In the genomic region with DNA sequence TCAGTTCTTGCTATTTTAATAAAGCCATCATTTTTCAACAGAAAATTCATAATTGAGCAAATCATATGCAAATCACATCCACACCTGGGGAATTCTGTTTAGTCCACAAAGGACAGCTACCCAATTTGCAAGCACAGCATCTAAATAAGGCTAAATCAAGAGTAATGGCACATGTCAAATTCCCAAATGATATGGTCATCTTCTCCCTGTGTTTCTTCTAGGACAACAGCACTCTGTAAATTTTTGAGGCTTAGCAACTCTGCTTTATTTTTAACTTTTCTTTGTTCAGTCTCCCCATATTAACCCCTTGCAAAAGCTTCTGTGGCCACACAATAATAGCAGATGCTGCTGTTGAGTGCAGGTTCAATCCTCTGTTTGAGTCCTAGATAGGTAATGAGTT, we compare ENCODE assay signal across 22 cellular contexts.
A peak's percentile ranks its signal among the peaks of the same experiment; 100 is the strongest.
DNase-seq lines count a peak whose midpoint lies in the region; ATAC-seq and TF ChIP-seq lines count a peak whose summit lies in the region.
"Had no signal": no experiment of that assay in that cellular context is flagged by ENCODE, and none has a peak within 500 bp of the region (broad histone marks: within the 10 kb centered on the region; RNA-seq: fewer than 3 reads in every experiment).

No MANE protein-coding gene starts in this region.

- no peak overlapping the region for H3K27ac ChIP-seq in BLaER1
- no peak overlapping the region for H3K27ac ChIP-seq in brain microvascular endothelial cell
- no peak overlapping the region for H3K27ac ChIP-seq in hepatocyte
- no peak overlapping the region for H3K27ac ChIP-seq in right cardiac atrium (ENCODE audit: low read length)
- H3K27ac ChIP-seq in WERI-Rb-1 = no peak overlapping the region
- H3K27ac ChIP-seq: BLaER1 treated with 17β-estradiol and CSF1 and Interleukin-3, amounts not matched to agents 10 nM and 100 nM; RWPE1 had no signal

- no peak overlapping the region for H3K9ac ChIP-seq in BLaER1
- H3K9ac ChIP-seq: BLaER1 treated with 17β-estradiol and CSF1 and Interleukin-3, amounts not matched to agents 10 nM and 100 nM had no signal

- H3K9me3 ChIP-seq in BLaER1 = no peaks in the 10 kb centered on the region
- no peaks in the 10 kb centered on the region for H3K9me3 ChIP-seq in hepatocyte (ENCODE audit: low read depth)
- H3K9me3 ChIP-seq in right cardiac atrium (ENCODE audit: control insufficient read depth, low read length) = no peaks in the 10 kb centered on the region
- no peaks in the 10 kb centered on the region for H3K9me3 ChIP-seq in WERI-Rb-1 (ENCODE audit: severe bottlenecking)
- H3K9me3 ChIP-seq: BLaER1 treated with 17β-estradiol and CSF1 and Interleukin-3, amounts not matched to agents 10 nM and 100 nM; HAP-1 had no signal

- peak; percentile 89 to 91 for DNase-seq in NCI-H526 (lab: John Stamatoyannopoulos, UW)
- peak; percentile 9 for DNase-seq in brain microvascular endothelial cell
- DNase-seq in myocyte (ENCODE audit: low read depth) = peak; percentile 91
- DNase-seq in hepatocyte (ENCODE audit: low spot score) = no peak
- DNase-seq in right cardiac atrium = no peak
- DNase-seq in iPS-NIHi11 (ENCODE audit: low spot score) = no peak
- no peak for DNase-seq in WERI-Rb-1
- DNase-seq: CD4-positive, alpha-beta T cell; GOT3; HFFc6; IMR-90; KG1; NCI-H1092; NCI-H1436 treated with DMSO at 0.1 percent for 48 hours; NCI-H187 treated with DMSO at 0.1 percent for 48 hours; NCI-H345; NCI-H524; SHP77 had no signal

- H3K4me2 ChIP-seq in BLaER1 = peak overlapping the region; percentile 31
- no peak overlapping the region for H3K4me2 ChIP-seq in hepatocyte

- peaks cover 6% of the 10 kb centered on the region for H3K4me1 ChIP-seq in BLaER1
- H3K4me1 ChIP-seq in hepatocyte (ENCODE audit: insufficient read depth) = no peaks in the 10 kb centered on the region
- H3K4me1 ChIP-seq in right cardiac atrium (ENCODE audit: control insufficient read depth, insufficient read depth, low read length) = no peaks in the 10 kb centered on the region
- H3K4me1 ChIP-seq: HAP-1 had no signal

- in situ Hi-C loops in brain microvascular endothelial cell (cut with HindIII; ENCODE audit: low pct_ligation_motif_present, low sequenced_read_pairs) = no loop called here

- no peak overlapping the region for H2AFZ ChIP-seq in hepatocyte

- no peaks in the 10 kb centered on the region for H4K20me1 ChIP-seq in BLaER1
- H4K20me1 ChIP-seq in hepatocyte (ENCODE audit: insufficient read depth, poor library complexity, severe bottlenecking) = no peaks in the 10 kb centered on the region
- H4K20me1 ChIP-seq: BLaER1 treated with 17β-estradiol and CSF1 and Interleukin-3, amounts not matched to agents 10 nM and 100 nM had no signal

- H3K4me3 ChIP-seq in BLaER1 = no peak overlapping the region
- no peak overlapping the region for H3K4me3 ChIP-seq in brain microvascular endothelial cell (ENCODE audit: low read depth, low read length)
- H3K4me3 ChIP-seq in hepatocyte = no peak overlapping the region
- no peak overlapping the region for H3K4me3 ChIP-seq in right cardiac atrium (ENCODE audit: low read length)
- H3K4me3 ChIP-seq in WERI-Rb-1 (ENCODE audit: low read depth, low read length) = no peak overlapping the region
- H3K4me3 ChIP-seq: BLaER1 treated with 17β-estradiol and CSF1 and Interleukin-3, amounts not matched to agents 10 nM and 100 nM; HAP-1 had no signal

- H3K9me2 ChIP-seq in hepatocyte (replicated peaks; ENCODE audit: insufficient read depth) = no peaks in the 10 kb centered on the region

- H3K79me2 ChIP-seq in hepatocyte = no peaks in the 10 kb centered on the region

- intact Hi-C loops in right cardiac atrium (cut with DNase I) = no loop called here

- no peak for TF ChIP-seq CTCF in brain microvascular endothelial cell (IDR thresholded peaks at IDR 0.05; ENCODE audit: low read depth, low read length, missing control alignments)
- no peak for TF ChIP-seq CTCF in hepatocyte (IDR thresholded peaks at IDR 0.05; ENCODE audit: poor library complexity)
- no peak for TF ChIP-seq CTCF in WERI-Rb-1 (IDR thresholded peaks at IDR 0.05; ENCODE audit: low read depth, low read length)

- H3K27me3 ChIP-seq in BLaER1 (no peaks in the 10 kb centered on the region), brain microvascular endothelial cell (replicated peaks) (no peaks in the 10 kb centered on the region), hepatocyte (no peaks in the 10 kb centered on the region), right cardiac atrium (ENCODE audit: control insufficient read depth, insufficient read depth) (no peaks in the 10 kb centered on the region), WERI-Rb-1 (ENCODE audit: insufficient read depth, low read depth, severe bottlenecking) (no peaks in the 10 kb centered on the region)
- H3K27me3 ChIP-seq: BLaER1 treated with 17β-estradiol and CSF1 and Interleukin-3, amounts not matched to agents 10 nM and 100 nM had no signal

- no peaks in the 10 kb centered on the region for H3K36me3 ChIP-seq in BLaER1
- H3K36me3 ChIP-seq in brain microvascular endothelial cell (replicated peaks) = no peaks in the 10 kb centered on the region
- H3K36me3 ChIP-seq in hepatocyte (replicated peaks; ENCODE audit: insufficient read depth, low read depth) = no peaks in the 10 kb centered on the region
- no peaks in the 10 kb centered on the region for H3K36me3 ChIP-seq in WERI-Rb-1
- H3K36me3 ChIP-seq: BLaER1 treated with 17β-estradiol and CSF1 and Interleukin-3, amounts not matched to agents 10 nM and 100 nM; HAP-1 had no signal

- ATAC-seq in right cardiac atrium = no peak

Comparison
In these comparisons a context has a peak if more than half of its experiments do, and no peak if none do; other contexts are left out.
1. DNase-seq: peak in NCI-H526 (2 of 2), brain microvascular endothelial cell (single experiment) and myocyte (single experiment); none in hepatocyte (single experiment), right cardiac atrium (0 of 3), iPS-NIHi11 (single experiment) and WERI-Rb-1 (single experiment).